1 cellular context compared by ENCODE assay signal in genomic region chr2:26246818-26247217, GRCh38.
A peak's percentile ranks its signal among the peaks of the same experiment; 100 is the strongest.
TF ChIP-seq lines count a peak whose summit lies in the region.

No MANE protein-coding gene starts in this region.

TF ChIP-seq in GM12878, 131 proteins besides CTCF, POLR2A, EP300 and RAD21 (continued from another document):
- TF ChIP-seq, protein P1, sequence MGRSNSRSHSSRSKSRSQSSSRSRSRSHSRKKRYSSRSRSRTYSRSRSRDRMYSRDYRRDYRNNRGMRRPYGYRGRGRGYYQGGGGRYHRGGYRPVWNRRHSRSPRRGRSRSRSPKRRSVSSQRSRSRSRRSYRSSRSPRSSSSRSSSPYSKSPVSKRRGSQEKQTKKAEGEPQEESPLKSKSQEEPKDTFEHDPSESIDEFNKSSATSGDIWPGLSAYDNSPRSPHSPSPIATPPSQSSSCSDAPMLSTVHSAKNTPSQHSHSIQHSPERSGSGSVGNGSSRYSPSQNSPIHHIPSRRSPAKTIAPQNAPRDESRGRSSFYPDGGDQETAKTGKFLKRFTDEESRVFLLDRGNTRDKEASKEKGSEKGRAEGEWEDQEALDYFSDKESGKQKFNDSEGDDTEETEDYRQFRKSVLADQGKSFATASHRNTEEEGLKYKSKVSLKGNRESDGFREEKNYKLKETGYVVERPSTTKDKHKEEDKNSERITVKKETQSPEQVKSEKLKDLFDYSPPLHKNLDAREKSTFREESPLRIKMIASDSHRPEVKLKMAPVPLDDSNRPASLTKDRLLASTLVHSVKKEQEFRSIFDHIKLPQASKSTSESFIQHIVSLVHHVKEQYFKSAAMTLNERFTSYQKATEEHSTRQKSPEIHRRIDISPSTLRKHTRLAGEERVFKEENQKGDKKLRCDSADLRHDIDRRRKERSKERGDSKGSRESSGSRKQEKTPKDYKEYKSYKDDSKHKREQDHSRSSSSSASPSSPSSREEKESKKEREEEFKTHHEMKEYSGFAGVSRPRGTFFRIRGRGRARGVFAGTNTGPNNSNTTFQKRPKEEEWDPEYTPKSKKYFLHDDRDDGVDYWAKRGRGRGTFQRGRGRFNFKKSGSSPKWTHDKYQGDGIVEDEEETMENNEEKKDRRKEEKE (IDR thresholded peaks at IDR 0.05): no peak
- TF ChIP-seq ZNF384 (IDR thresholded peaks at IDR 0.05; ENCODE audit: borderline replicate concordance, low read depth, low read length): no peak
- no peak for TF ChIP-seq NRF1 (conservative IDR thresholded peaks at IDR 0.05; ENCODE audit: low read depth, low read length)
- no peak for TF ChIP-seq STAT3 (IDR thresholded peaks at IDR 0.05; ENCODE audit: low read depth, low read length)
- TF ChIP-seq, protein P2, sequence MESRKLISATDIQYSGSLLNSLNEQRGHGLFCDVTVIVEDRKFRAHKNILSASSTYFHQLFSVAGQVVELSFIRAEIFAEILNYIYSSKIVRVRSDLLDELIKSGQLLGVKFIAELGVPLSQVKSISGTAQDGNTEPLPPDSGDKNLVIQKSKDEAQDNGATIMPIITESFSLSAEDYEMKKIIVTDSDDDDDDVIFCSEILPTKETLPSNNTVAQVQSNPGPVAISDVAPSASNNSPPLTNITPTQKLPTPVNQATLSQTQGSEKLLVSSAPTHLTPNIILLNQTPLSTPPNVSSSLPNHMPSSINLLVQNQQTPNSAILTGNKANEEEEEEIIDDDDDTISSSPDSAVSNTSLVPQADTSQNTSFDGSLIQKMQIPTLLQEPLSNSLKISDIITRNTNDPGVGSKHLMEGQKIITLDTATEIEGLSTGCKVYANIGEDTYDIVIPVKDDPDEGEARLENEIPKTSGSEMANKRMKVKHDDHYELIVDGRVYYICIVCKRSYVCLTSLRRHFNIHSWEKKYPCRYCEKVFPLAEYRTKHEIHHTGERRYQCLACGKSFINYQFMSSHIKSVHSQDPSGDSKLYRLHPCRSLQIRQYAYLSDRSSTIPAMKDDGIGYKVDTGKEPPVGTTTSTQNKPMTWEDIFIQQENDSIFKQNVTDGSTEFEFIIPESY (IDR thresholded peaks at IDR 0.05): peak; percentile 94
- TF ChIP-seq, protein P3, sequence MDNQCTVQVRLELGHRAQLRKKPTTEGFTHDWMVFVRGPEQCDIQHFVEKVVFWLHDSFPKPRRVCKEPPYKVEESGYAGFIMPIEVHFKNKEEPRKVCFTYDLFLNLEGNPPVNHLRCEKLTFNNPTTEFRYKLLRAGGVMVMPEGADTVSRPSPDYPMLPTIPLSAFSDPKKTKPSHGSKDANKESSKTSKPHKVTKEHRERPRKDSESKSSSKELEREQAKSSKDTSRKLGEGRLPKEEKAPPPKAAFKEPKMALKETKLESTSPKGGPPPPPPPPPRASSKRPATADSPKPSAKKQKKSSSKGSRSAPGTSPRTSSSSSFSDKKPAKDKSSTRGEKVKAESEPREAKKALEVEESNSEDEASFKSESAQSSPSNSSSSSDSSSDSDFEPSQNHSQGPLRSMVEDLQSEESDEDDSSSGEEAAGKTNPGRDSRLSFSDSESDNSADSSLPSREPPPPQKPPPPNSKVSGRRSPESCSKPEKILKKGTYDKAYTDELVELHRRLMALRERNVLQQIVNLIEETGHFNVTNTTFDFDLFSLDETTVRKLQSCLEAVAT (IDR thresholded peaks at IDR 0.05): peak; percentile 66
- TF ChIP-seq DPF2 (IDR thresholded peaks at IDR 0.05): no peak
- no peak for TF ChIP-seq LARP7 (IDR thresholded peaks at IDR 0.05)
- 0 out of 2 replicates have a peak, but pooled peaks have one; percentile 10 for TF ChIP-seq ATF7 (IDR thresholded peaks at IDR 0.05; ENCODE audit: low read depth)
- TF ChIP-seq ZNF217 (IDR thresholded peaks at IDR 0.05): no peak
- TF ChIP-seq, protein P4, sequence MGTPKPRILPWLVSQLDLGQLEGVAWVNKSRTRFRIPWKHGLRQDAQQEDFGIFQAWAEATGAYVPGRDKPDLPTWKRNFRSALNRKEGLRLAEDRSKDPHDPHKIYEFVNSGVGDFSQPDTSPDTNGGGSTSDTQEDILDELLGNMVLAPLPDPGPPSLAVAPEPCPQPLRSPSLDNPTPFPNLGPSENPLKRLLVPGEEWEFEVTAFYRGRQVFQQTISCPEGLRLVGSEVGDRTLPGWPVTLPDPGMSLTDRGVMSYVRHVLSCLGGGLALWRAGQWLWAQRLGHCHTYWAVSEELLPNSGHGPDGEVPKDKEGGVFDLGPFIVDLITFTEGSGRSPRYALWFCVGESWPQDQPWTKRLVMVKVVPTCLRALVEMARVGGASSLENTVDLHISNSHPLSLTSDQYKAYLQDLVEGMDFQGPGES (IDR thresholded peaks at IDR 0.05): no peak
- no peak for TF ChIP-seq HDAC6 (IDR thresholded peaks at IDR 0.05; ENCODE audit: unreplicated experiment)
- TF ChIP-seq ZNF622 (IDR thresholded peaks at IDR 0.05): no peak
- TF ChIP-seq, protein P5, sequence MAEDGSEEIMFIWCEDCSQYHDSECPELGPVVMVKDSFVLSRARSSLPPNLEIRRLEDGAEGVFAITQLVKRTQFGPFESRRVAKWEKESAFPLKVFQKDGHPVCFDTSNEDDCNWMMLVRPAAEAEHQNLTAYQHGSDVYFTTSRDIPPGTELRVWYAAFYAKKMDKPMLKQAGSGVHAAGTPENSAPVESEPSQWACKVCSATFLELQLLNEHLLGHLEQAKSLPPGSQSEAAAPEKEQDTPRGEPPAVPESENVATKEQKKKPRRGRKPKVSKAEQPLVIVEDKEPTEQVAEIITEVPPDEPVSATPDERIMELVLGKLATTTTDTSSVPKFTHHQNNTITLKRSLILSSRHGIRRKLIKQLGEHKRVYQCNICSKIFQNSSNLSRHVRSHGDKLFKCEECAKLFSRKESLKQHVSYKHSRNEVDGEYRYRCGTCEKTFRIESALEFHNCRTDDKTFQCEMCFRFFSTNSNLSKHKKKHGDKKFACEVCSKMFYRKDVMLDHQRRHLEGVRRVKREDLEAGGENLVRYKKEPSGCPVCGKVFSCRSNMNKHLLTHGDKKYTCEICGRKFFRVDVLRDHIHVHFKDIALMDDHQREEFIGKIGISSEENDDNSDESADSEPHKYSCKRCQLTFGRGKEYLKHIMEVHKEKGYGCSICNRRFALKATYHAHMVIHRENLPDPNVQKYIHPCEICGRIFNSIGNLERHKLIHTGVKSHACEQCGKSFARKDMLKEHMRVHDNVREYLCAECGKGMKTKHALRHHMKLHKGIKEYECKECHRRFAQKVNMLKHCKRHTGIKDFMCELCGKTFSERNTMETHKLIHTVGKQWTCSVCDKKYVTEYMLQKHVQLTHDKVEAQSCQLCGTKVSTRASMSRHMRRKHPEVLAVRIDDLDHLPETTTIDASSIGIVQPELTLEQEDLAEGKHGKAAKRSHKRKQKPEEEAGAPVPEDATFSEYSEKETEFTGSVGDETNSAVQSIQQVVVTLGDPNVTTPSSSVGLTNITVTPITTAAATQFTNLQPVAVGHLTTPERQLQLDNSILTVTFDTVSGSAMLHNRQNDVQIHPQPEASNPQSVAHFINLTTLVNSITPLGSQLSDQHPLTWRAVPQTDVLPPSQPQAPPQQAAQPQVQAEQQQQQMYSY (CRISPR knock-in tag; IDR thresholded peaks at IDR 0.05): no peak
- TF ChIP-seq RUNX3 (IDR thresholded peaks at IDR 0.05; ENCODE audit: low read length): peak; percentile 86
- no peak for TF ChIP-seq SMAD1 (IDR thresholded peaks at IDR 0.05; ENCODE audit: low read depth, partially characterized antibody)
TF ChIP-seq in GM12878: peak in this region for 5.
